ENCODE assay signal across 1 cellular context in the genomic region with DNA sequence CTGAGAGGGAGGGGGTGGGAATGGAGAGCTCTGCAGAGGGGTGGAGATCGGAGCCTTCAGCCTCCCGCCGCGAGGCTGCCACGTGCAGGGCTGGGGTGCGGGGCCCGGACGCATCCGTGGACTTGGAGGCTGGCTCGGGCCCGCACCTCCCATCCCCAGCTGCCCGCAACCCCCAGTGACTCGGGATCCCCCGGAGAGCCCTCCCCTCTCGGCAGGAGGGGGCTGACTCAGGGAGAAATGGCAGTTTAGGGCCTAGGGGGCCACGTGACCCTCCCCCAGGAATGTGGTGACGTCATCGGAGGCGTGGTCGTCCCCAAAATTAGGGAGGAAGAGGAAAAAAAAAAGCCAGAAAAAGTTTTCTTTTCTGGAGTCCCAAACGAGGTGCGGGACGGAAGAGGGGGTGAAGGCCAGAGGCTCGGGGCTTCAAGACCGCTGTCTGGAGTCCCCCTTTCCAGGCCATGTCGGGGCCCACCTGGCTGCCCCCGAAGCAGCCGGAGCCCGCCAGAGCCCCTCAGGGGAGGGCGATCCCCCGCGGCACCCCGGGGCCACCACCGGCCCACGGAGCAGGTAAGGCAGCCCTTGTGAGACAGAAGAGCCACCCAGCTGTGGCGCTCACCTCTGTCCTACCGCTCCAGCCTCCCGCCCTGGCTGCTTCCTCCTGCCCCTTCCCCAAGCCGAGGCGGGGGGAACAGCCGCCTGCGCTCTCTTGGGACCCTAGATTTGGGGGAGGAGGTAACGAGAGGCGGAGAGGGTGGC.
TF ChIP-seq lines count a peak whose summit lies in the region.

A gene with protein sequence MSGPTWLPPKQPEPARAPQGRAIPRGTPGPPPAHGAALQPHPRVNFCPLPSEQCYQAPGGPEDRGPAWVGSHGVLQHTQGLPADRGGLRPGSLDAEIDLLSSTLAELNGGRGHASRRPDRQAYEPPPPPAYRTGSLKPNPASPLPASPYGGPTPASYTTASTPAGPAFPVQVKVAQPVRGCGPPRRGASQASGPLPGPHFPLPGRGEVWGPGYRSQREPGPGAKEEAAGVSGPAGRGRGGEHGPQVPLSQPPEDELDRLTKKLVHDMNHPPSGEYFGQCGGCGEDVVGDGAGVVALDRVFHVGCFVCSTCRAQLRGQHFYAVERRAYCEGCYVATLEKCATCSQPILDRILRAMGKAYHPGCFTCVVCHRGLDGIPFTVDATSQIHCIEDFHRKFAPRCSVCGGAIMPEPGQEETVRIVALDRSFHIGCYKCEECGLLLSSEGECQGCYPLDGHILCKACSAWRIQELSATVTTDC (plus strand): TSS at position 348 of the 756 bp plus-strand sequence. CDS start 111 bp downstream, at position 459.

TF ChIP-seq in K562, 482 proteins besides CTCF, POLR2A, EP300 and RAD21 (continued from another document and continues in another):
- TF ChIP-seq ATF6 (CRISPR knock-in tag; IDR thresholded peaks at IDR 0.05) = 0 out of 2 replicates have a peak, but pooled peaks have one; percentile 48
- TF ChIP-seq TEAD1 (CRISPR knock-in tag; IDR thresholded peaks at IDR 0.05) = peak; percentile 99 to 100
- peak; percentile 83 for TF ChIP-seq ATF1 (CRISPR knock-in tag; IDR thresholded peaks at IDR 0.05)
- peak; percentile 99 for TF ChIP-seq ATF1 (tag; IDR thresholded peaks at IDR 0.05)
- TF ChIP-seq ZFX (CRISPR knock-in tag; IDR thresholded peaks at IDR 0.05) = peak; percentile 89
- TF ChIP-seq KAT7 (CRISPR knock-in tag; IDR thresholded peaks at IDR 0.05; ENCODE audit: borderline replicate concordance) = 0 out of 2 replicates have a peak, but pooled peaks have one; percentile 21
- no peak for TF ChIP-seq ZNF764 (CRISPR knock-in tag; IDR thresholded peaks at IDR 0.05; ENCODE audit: low read depth)
- TF ChIP-seq RNF2 (IDR thresholded peaks at IDR 0.05) = peak; percentile 85
- 0 out of 2 replicates have a peak, but pooled peaks have one; percentile 17 for TF ChIP-seq RHOXF2B (CRISPR knock-in tag; conservative IDR thresholded peaks at IDR 0.05)
- peak; percentile 54 for TF ChIP-seq SOX6 (IDR thresholded peaks at IDR 0.05)
- no peak for TF ChIP-seq EZH2 (IDR thresholded peaks at IDR 0.05; ENCODE audit: borderline replicate concordance, low read depth, low read length)
- peak in 1 of 2 experiments; percentile 76; a peak in 1 of 4 replicates for TF ChIP-seq KDM4B (IDR thresholded peaks at IDR 0.05; ENCODE audit: borderline replicate concordance in 2 of 2, low read depth in 1 of 2)
- peak; percentile 74 for TF ChIP-seq NEUROD1 (IDR thresholded peaks at IDR 0.05; ENCODE audit: borderline replicate concordance, low read depth, low read length, partially characterized antibody)
- TF ChIP-seq CTCFL (IDR thresholded peaks at IDR 0.05; ENCODE audit: borderline replicate concordance, insufficient read depth, low read depth, low read length, poor library complexity, severe bottlenecking) = no peak
- no peak for TF ChIP-seq ZNF551 (CRISPR knock-in tag; IDR thresholded peaks at IDR 0.05)
- peak; percentile 98 for TF ChIP-seq L3MBTL2 (IDR thresholded peaks at IDR 0.05)
- TF ChIP-seq POLR2G (IDR thresholded peaks at IDR 0.05; ENCODE audit: low read depth, low read length) = peak; percentile 89
- no peak for TF ChIP-seq DNMT1 (IDR thresholded peaks at IDR 0.05)
- peak; percentile 59; the same call in 1 of the 2 replicates for TF ChIP-seq ZBTB5 (IDR thresholded peaks at IDR 0.05)
- peak; percentile 27; the same call in 1 of the 2 replicates for TF ChIP-seq ZBED1 (IDR thresholded peaks at IDR 0.05)
- TF ChIP-seq MAFK (IDR thresholded peaks at IDR 0.05; ENCODE audit: low read length) = peak; percentile 56
- peak; percentile 93 for TF ChIP-seq MAX (CRISPR knock-in tag; IDR thresholded peaks at IDR 0.05)
- no peak for TF ChIP-seq HOXB6 (CRISPR knock-in tag; IDR thresholded peaks at IDR 0.05; ENCODE audit: borderline replicate concordance)
- no peak for TF ChIP-seq HNRNPUL1 (IDR thresholded peaks at IDR 0.05; ENCODE audit: low read length)
- TF ChIP-seq DMBX1 (CRISPR knock-in tag; IDR thresholded peaks at IDR 0.05; ENCODE audit: borderline replicate concordance) = peak; percentile 67; the same call in 1 of the 2 replicates
- TF ChIP-seq, protein P1, sequence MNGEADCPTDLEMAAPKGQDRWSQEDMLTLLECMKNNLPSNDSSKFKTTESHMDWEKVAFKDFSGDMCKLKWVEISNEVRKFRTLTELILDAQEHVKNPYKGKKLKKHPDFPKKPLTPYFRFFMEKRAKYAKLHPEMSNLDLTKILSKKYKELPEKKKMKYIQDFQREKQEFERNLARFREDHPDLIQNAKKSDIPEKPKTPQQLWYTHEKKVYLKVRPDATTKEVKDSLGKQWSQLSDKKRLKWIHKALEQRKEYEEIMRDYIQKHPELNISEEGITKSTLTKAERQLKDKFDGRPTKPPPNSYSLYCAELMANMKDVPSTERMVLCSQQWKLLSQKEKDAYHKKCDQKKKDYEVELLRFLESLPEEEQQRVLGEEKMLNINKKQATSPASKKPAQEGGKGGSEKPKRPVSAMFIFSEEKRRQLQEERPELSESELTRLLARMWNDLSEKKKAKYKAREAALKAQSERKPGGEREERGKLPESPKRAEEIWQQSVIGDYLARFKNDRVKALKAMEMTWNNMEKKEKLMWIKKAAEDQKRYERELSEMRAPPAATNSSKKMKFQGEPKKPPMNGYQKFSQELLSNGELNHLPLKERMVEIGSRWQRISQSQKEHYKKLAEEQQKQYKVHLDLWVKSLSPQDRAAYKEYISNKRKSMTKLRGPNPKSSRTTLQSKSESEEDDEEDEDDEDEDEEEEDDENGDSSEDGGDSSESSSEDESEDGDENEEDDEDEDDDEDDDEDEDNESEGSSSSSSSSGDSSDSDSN (IDR thresholded peaks at IDR 0.05; ENCODE audit: borderline replicate concordance in 1 of 2, low read depth in 2 of 2, low read length in 2 of 2) = 0 out of 4 replicates have a peak, but pooled peaks of 1 of the 2 experiments have one; percentile 17
- TF ChIP-seq DIDO1 (tag; IDR thresholded peaks at IDR 0.05; ENCODE audit: low read depth) = 0 out of 2 replicates have a peak, but pooled peaks have one; percentile 42
- TF ChIP-seq NCOA1 (IDR thresholded peaks at IDR 0.05; ENCODE audit: low read depth) = peak; percentile 61; the same call in 1 of the 2 replicates
- 0 out of 2 replicates have a peak, but pooled peaks have one; percentile 36 for TF ChIP-seq THAP12 (CRISPR knock-in tag; IDR thresholded peaks at IDR 0.05)
- peak; percentile 65; the same call in 1 of the 2 replicates for TF ChIP-seq CHCHD3 (CRISPR knock-in tag; IDR thresholded peaks at IDR 0.05)
- no peak for TF ChIP-seq ETS2 (tag; IDR thresholded peaks at IDR 0.05; ENCODE audit: borderline replicate concordance, poor library complexity, severe bottlenecking)
- peak; percentile 93 for TF ChIP-seq ZNF592 (IDR thresholded peaks at IDR 0.05)
- no peak for TF ChIP-seq BDP1 (IDR thresholded peaks at IDR 0.05; ENCODE audit: insufficient read depth, insufficient read length)
- TF ChIP-seq, protein P2, sequence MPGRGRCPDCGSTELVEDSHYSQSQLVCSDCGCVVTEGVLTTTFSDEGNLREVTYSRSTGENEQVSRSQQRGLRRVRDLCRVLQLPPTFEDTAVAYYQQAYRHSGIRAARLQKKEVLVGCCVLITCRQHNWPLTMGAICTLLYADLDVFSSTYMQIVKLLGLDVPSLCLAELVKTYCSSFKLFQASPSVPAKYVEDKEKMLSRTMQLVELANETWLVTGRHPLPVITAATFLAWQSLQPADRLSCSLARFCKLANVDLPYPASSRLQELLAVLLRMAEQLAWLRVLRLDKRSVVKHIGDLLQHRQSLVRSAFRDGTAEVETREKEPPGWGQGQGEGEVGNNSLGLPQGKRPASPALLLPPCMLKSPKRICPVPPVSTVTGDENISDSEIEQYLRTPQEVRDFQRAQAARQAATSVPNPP (IDR thresholded peaks at IDR 0.05; ENCODE audit: borderline replicate concordance, insufficient read depth, insufficient read length) = no peak
- TF ChIP-seq TAF9B (IDR thresholded peaks at IDR 0.05; ENCODE audit: partially characterized antibody) = peak; percentile 83
